8 cellular contexts compared by ENCODE assay signal in the genomic region with DNA sequence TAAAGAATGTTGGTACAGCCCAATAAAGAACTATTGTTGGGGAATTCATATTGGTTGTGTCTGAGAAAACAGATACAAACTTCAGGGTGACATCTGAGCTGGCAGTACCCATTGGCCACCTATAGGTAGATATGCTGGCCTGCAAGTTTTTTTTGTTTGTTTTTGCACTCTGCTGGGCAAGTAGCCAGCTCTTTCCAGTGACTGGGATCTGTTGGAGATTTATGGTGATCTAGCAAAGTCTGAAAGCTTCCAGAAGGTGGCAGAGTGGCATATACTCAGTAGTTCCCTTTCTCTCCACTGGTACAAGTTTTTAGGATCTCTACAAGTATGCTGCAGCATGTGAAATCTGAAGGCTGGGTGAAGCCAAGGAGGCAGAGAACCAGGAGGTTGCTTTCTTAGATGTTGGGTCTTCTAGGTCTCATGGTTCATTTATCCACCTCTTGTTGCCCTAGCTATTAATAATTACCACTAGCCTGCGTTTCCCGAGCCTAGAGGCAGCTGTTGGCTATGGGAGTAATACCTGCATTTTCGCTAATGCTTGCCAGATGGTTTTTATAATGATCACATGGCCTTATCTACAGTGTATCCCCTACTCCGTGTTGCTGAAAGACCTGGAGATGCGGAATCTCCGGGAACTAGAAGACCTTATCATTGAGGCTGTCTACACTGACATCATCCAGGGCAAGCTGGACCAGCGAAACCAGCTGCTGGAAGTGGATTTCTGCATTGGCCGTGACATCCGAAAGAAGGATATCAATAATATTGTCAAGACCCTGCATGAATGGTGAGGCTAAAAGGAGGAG. TPM values are rescaled to one million over a fixed set of nuclear protein-coding genes. Genes with fewer than 3 reads are reported as not detected.
A peak's percentile ranks its signal among the peaks of the same experiment; 100 is the strongest.
DNase-seq lines count a peak whose midpoint lies in the region; ATAC-seq and TF ChIP-seq lines count a peak whose summit lies in the region.

No MANE protein-coding gene starts in this region.

- H3K4me1 ChIP-seq in OCI-LY7 (ENCODE audit: insufficient read depth, low read length, poor library complexity, severe bottlenecking), result no peaks in the 10 kb centered on the region
- H3K4me1 ChIP-seq in esophagus squamous epithelium, result peaks cover 0 to 7% (median 0%) of the 10 kb centered on the region in 3 donors
- H3K4me1 ChIP-seq in thyroid gland, result peaks cover 5 to 8% of the 10 kb centered on the region in 2 donors

- H3K27me3 ChIP-seq in esophagus squamous epithelium (no peaks in the 10 kb centered on the region), thyroid gland (no peaks in the 10 kb centered on the region)

- H2AFZ ChIP-seq in OCI-LY7 (ENCODE audit: low read length), result no peak overlapping the region

- ATAC-seq in activated CD4-positive, alpha-beta T cell treated with anti-CD3 and anti-CD28 coated beads for 36 hours, result no peak
- no peak for ATAC-seq in GM21786 (IDR thresholded peaks at IDR 0.05; ENCODE audit: unreplicated experiment)

- no peaks in the 10 kb centered on the region for H3K27me3 Mint-ChIP-seq in activated CD4-positive, alpha-beta T cell treated with anti-CD3 and anti-CD28 coated beads for 36 hours
- no peaks in the 10 kb centered on the region for H3K27me3 Mint-ChIP-seq in activated CD4-positive, alpha-beta T cell treated with anti-CD3 and anti-CD28 coated beads, Interleukin-2, amount 10 ng/mL, durations not matched to agents 7 days and 5 days
- no peaks in the 10 kb centered on the region for H3K27me3 Mint-ChIP-seq in activated naive CD4-positive, alpha-beta T cell treated with anti-CD3 and anti-CD28 coated beads for 36 hours (ENCODE audit: low read depth)

- peaks cover 57% of the 10 kb centered on the region for H3K36me3 Mint-ChIP-seq in activated CD4-positive, alpha-beta T cell treated with anti-CD3 and anti-CD28 coated beads for 36 hours (ENCODE audit: low read depth)
- H3K36me3 Mint-ChIP-seq in activated CD4-positive, alpha-beta T cell treated with anti-CD3 and anti-CD28 coated beads, Interleukin-2, amount 10 ng/mL, durations not matched to agents 7 days and 5 days (ENCODE audit: low read depth), result peaks cover 28% of the 10 kb centered on the region
- H3K36me3 Mint-ChIP-seq in activated naive CD4-positive, alpha-beta T cell treated with anti-CD3 and anti-CD28 coated beads for 36 hours (ENCODE audit: low read depth), result peaks cover 31% of the 10 kb centered on the region

- CTCF ChIA-PET in activated CD4-positive, alpha-beta T cell treated with anti-CD3 and anti-CD28 coated beads for 36 hours (lab: Charles Lee), result interaction anchor here (0.6 to 1.5 kb wide), 6 partner anchors 9 to 55 kb away, joined by 3 to 9 read pairs (median 4); a partner anchor contains a TSS
- CTCF ChIA-PET in activated CD4-positive, alpha-beta T cell treated with anti-CD3 and anti-CD28 coated beads, Interleukin-2, amount 10 ng/mL, durations not matched to agents 7 days and 5 days (lab: Charles Lee), result interaction anchor here (0.6 kb wide), 1 partner anchor 147 kb away, joined by 4 read pairs; no protein-coding TSS in a partner anchor
- CTCF ChIA-PET in OCI-LY7 (lab: Charles Lee; ENCODE audit: unreplicated experiment), result interaction anchor here (1.0 kb wide), 1 partner anchor 11 kb away, joined by 3 read pairs; no protein-coding TSS in a partner anchor
- CTCF ChIA-PET in activated naive CD4-positive, alpha-beta T cell treated with anti-CD3 and anti-CD28 coated beads for 36 hours (lab: Charles Lee), result interaction anchor here (0.9 to 1.2 kb wide), 2 partner anchors 82 to 131 kb away, joined by 3 to 4 read pairs; a partner anchor contains a TSS

- BruUV-seq in OCI-LY7 (replicated peaks; lab: Mats Ljungman, UMichigan), result no TSS peak

- intact Hi-C loops in activated CD4-positive, alpha-beta T cell treated with anti-CD3 and anti-CD28 coated beads for 36 hours (cut with DNase I, micrococcal nuclease), result no loop called here
- intact Hi-C loops in OCI-LY7 (cut with micrococcal nuclease; ENCODE audit: unreplicated experiment) (no loop called here), esophagus squamous epithelium (cut with DNase I) (no loop called here), thyroid gland (cut with DNase I) (no loop called here)
- intact Hi-C loops in activated naive CD4-positive, alpha-beta T cell treated with anti-CD3 and anti-CD28 coated beads for 36 hours (cut with micrococcal nuclease), result no loop called here

- POLR2A ChIA-PET in activated CD4-positive, alpha-beta T cell treated with anti-CD3 and anti-CD28 coated beads for 36 hours (lab: Charles Lee), result interaction anchor here (0.6 kb wide), 2 partner anchors 141 to 237 kb away, joined by 3 to 7 read pairs; no protein-coding TSS in a partner anchor
- POLR2A ChIA-PET in activated CD4-positive, alpha-beta T cell treated with anti-CD3 and anti-CD28 coated beads, Interleukin-2, amount 10 ng/mL, durations not matched to agents 7 days and 5 days (lab: Charles Lee), result no interaction called here
- POLR2A ChIA-PET in OCI-LY7 (lab: Charles Lee), result interaction anchor here (0.6 to 1.3 kb wide), 2 partner anchors 15 to 335 kb away, joined by 5 read pairs; no protein-coding TSS in a partner anchor

- no peak for DNase-seq in activated CD4-positive, alpha-beta T cell treated with anti-CD3 and anti-CD28 coated beads for 36 hours
- DNase-seq in activated CD4-positive, alpha-beta T cell treated with anti-CD3 and anti-CD28 coated beads, Interleukin-2, amount 10 ng/mL, durations not matched to agents 7 days and 5 days, result no peak
- no peak for DNase-seq in OCI-LY7 (ENCODE audit: low spot score)
- DNase-seq in esophagus squamous epithelium (lab: John Stamatoyannopoulos, UW), result no peak
- DNase-seq in thyroid gland, result peak; percentile 68 to 71
- no peak for DNase-seq in hypothalamus (lab: John Stamatoyannopoulos, UW)
- no peak for DNase-seq in activated naive CD4-positive, alpha-beta T cell treated with anti-CD3 and anti-CD28 coated beads for 36 hours

- H3K4me3 Mint-ChIP-seq in activated CD4-positive, alpha-beta T cell treated with anti-CD3 and anti-CD28 coated beads for 36 hours, result no peak overlapping the region
- no peak overlapping the region for H3K4me3 Mint-ChIP-seq in activated CD4-positive, alpha-beta T cell treated with anti-CD3 and anti-CD28 coated beads, Interleukin-2, amount 10 ng/mL, durations not matched to agents 7 days and 5 days
- H3K4me3 Mint-ChIP-seq in activated naive CD4-positive, alpha-beta T cell treated with anti-CD3 and anti-CD28 coated beads for 36 hours, result no peak overlapping the region

- no peak for TF ChIP-seq POLR2A in esophagus squamous epithelium (IDR thresholded peaks at IDR 0.05)
- no peak for TF ChIP-seq POLR2A in thyroid gland (IDR thresholded peaks at IDR 0.05)

- peak overlapping the region; percentile 31 for H3K27ac Mint-ChIP-seq in activated CD4-positive, alpha-beta T cell treated with anti-CD3 and anti-CD28 coated beads for 36 hours
- H3K27ac Mint-ChIP-seq in activated CD4-positive, alpha-beta T cell treated with anti-CD3 and anti-CD28 coated beads, Interleukin-2, amount 10 ng/mL, durations not matched to agents 7 days and 5 days, result no peak overlapping the region
- H3K27ac Mint-ChIP-seq in activated naive CD4-positive, alpha-beta T cell treated with anti-CD3 and anti-CD28 coated beads for 36 hours, result no peak overlapping the region

- no peak overlapping the region for H3K4me2 ChIP-seq in OCI-LY7 (ENCODE audit: low read length)

- no peaks in the 10 kb centered on the region for H3K9me2 ChIP-seq in OCI-LY7 (ENCODE audit: insufficient read depth, low read length)

- H4K20me1 ChIP-seq in OCI-LY7 (ENCODE audit: insufficient read depth, low read length), result no peaks in the 10 kb centered on the region

- no peaks in the 10 kb centered on the region for H3K9me3 Mint-ChIP-seq in activated CD4-positive, alpha-beta T cell treated with anti-CD3 and anti-CD28 coated beads for 36 hours (ENCODE audit: low read depth)
- H3K9me3 Mint-ChIP-seq in activated CD4-positive, alpha-beta T cell treated with anti-CD3 and anti-CD28 coated beads, Interleukin-2, amount 10 ng/mL, durations not matched to agents 7 days and 5 days, result no peaks in the 10 kb centered on the region
- H3K9me3 Mint-ChIP-seq in activated naive CD4-positive, alpha-beta T cell treated with anti-CD3 and anti-CD28 coated beads for 36 hours, result no peaks in the 10 kb centered on the region

- WGBS in esophagus squamous epithelium, 2 donors, result 85 to 91% methylated on average over 9 of the region's 9 CpGs
- WGBS in thyroid gland, 2 donors, result 88 to 97% methylated on average over 9 of the region's 9 CpGs

- H3K9me3 ChIP-seq in OCI-LY7 (ENCODE audit: low read length) (no peaks in the 10 kb centered on the region), esophagus squamous epithelium (no peaks in the 10 kb centered on the region), thyroid gland (no peaks in the 10 kb centered on the region)

- H3K27ac ChIP-seq in OCI-LY7 (ENCODE audit: low read depth, low read length, poor library complexity, severe bottlenecking) (no peak overlapping the region), esophagus squamous epithelium (no peak overlapping the region), thyroid gland (peak overlapping the region in 2 of 3 donors; percentile 24 to 36)

- H3K4me3 ChIP-seq in OCI-LY7 (ENCODE audit: low read depth, low read length, poor library complexity, severe bottlenecking), result no peak overlapping the region
- H3K4me3 ChIP-seq in esophagus squamous epithelium, result no peak overlapping the region
- no peak overlapping the region for H3K4me3 ChIP-seq in thyroid gland (replicated peaks in 1 of 3)

- H3K79me2 ChIP-seq in OCI-LY7 (ENCODE audit: insufficient read depth, low read depth, low read length), result peaks cover 4% of the 10 kb centered on the region; the same call in 1 of the 2 replicates

- H3K36me3 ChIP-seq in OCI-LY7 (ENCODE audit: insufficient read depth, low read length) (peaks cover 89% of the 10 kb centered on the region), esophagus squamous epithelium (peaks cover 12 to 100% (median 18%) of the 10 kb centered on the region in 3 donors), thyroid gland (peaks cover 12 to 38% of the 10 kb centered on the region in 2 donors)

- peaks cover 4% of the 10 kb centered on the region for H3K4me1 Mint-ChIP-seq in activated CD4-positive, alpha-beta T cell treated with anti-CD3 and anti-CD28 coated beads for 36 hours
- H3K4me1 Mint-ChIP-seq in activated CD4-positive, alpha-beta T cell treated with anti-CD3 and anti-CD28 coated beads, Interleukin-2, amount 10 ng/mL, durations not matched to agents 7 days and 5 days, result no peaks in the 10 kb centered on the region
- peaks cover 5% of the 10 kb centered on the region for H3K4me1 Mint-ChIP-seq in activated naive CD4-positive, alpha-beta T cell treated with anti-CD3 and anti-CD28 coated beads for 36 hours (ENCODE audit: low read depth)

- TF ChIP-seq CTCF in OCI-LY7 (conservative IDR thresholded peaks at IDR 0.05; ENCODE audit: low read length) (peak; percentile 49), esophagus squamous epithelium (IDR thresholded peaks at IDR 0.05) (peak in 5 of 6 experiments; percentile 11 to 67 (median 35)), thyroid gland (IDR thresholded peaks at IDR 0.05) (peak in 5 of 6 experiments; percentile 22 to 56 (median 35))

RNA-seq across cellular contexts. Expression of a gene that starts 9.5 kb away (rescaled TPM):
- total RNA-seq in activated CD4-positive, alpha-beta T cell treated with anti-CD3 and anti-CD28 coated beads for 36 hours, result 10 to 100 TPM; 51.8 to 53.6 TPM
- 10 to 100 TPM; 44.9 to 50.0 TPM for total RNA-seq in activated CD4-positive, alpha-beta T cell treated with anti-CD3 and anti-CD28 coated beads, Interleukin-2, amount 10 ng/mL, durations not matched to agents 7 days and 5 days
- 50.6 and 55.5 TPM in 2 replicates for total RNA-seq in OCI-LY7 (2014; rRNA removed; shearing (Covaris generic))
- 76.6 and 86.8 TPM in 2 replicates for total RNA-seq in OCI-LY7 (2022)
- 10 to 100 TPM; 10.7 to 23.2 (median 22.1) TPM for total RNA-seq in esophagus squamous epithelium
- total RNA-seq in thyroid gland, result 10 to 100 TPM; 28.8 to 45.1 (median 37.1) TPM
- 10 to 100 TPM; 47.3 to 52.8 TPM for total RNA-seq in activated naive CD4-positive, alpha-beta T cell treated with anti-CD3 and anti-CD28 coated beads for 36 hours

RNA-seq across cellular contexts. Expression of a gene that starts 14.6 kb away (rescaled TPM):
- 10 to 100 TPM; 28.0 to 31.1 TPM for total RNA-seq in activated CD4-positive, alpha-beta T cell treated with anti-CD3 and anti-CD28 coated beads for 36 hours
- 10 to 100 TPM; 30.2 to 36.0 TPM for total RNA-seq in activated CD4-positive, alpha-beta T cell treated with anti-CD3 and anti-CD28 coated beads, Interleukin-2, amount 10 ng/mL, durations not matched to agents 7 days and 5 days
- 47.4 and 50.3 TPM in 2 replicates for total RNA-seq in OCI-LY7 (2014; rRNA removed; shearing (Covaris generic))
- total RNA-seq in OCI-LY7 (2022), result 49.0 and 54.6 TPM in 2 replicates
- total RNA-seq in esophagus squamous epithelium, result 10 to 100 TPM; 13.5 to 24.0 (median 16.1) TPM
- total RNA-seq in thyroid gland, result 10 to 100 TPM; 19.8 to 46.1 (median 28.5) TPM
- total RNA-seq in activated naive CD4-positive, alpha-beta T cell treated with anti-CD3 and anti-CD28 coated beads for 36 hours, result 10 to 100 TPM; 25.6 to 27.1 TPM

Comparison
In these comparisons a context has a peak if more than half of its experiments do, and no peak if none do; other contexts are left out.
1. DNase-seq: peak in thyroid gland (2 of 2); none in activated CD4-positive, alpha-beta T cell treated with anti-CD3 and anti-CD28 coated beads for 36 hours (single experiment), activated CD4-positive, alpha-beta T cell treated with anti-CD3 and anti-CD28 coated beads, Interleukin-2, amount 10 ng/mL, durations not matched to agents 7 days and 5 days (single experiment), OCI-LY7 (single experiment), esophagus squamous epithelium (single experiment), hypothalamus (0 of 51) and activated naive CD4-positive, alpha-beta T cell treated with anti-CD3 and anti-CD28 coated beads for 36 hours (single experiment).
2. H3K27ac ChIP-seq: peak in thyroid gland (2 of 3); none in OCI-LY7 (single experiment) and esophagus squamous epithelium (0 of 4).
3. Peak in every context shown above with its lines, with median percentiles within 50 percentile points of each other: CTCF ChIP-seq.